8 cellular contexts compared by ENCODE assay signal in the genomic region with DNA sequence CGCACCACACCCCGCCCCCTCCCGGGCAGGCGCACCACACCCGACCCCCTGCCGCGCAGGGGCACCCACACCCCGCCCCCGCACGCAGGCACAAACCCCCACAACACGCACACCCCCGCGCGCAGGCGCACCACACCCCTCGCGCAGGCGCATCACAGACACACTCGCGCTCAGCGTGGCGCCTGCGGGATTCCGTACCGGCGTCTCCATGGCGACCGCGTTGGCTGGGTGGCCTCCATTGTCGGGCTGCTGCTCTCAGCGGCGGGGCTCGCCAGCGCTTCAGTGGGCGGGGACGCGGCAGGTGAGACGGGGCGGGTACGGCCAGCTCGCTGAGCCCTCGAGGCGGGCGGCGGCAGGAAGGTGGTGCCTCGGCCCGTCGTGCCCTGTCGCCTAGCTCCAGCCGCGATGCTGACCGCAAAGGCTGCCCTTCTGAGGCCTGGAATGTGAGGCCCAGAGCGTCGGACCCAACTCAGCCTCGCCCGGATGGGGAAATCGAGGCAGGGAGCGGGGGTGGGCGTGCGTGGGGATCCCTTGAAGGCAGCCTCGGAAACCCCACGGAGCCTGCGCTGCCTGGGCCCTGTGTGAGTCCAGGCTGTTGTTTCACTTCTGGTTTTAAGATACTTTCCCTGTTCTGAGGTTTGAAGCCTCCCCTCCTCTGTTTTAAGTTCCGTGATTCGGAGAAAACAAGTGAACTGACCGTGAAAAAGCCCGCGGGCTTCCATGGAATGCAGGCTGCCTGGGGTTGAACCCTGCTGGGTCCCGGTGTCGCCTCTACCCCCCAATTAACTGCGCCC. TPM values are rescaled to one million over a fixed set of nuclear protein-coding genes. Genes with fewer than 3 reads are reported as not detected.
DNase-seq lines count a peak whose midpoint lies in the region; ATAC-seq and TF ChIP-seq lines count a peak whose summit lies in the region.

A gene (plus strand): TSS at position 238 of the 794 bp plus-strand sequence. CDS start 1,332 bp downstream, outside the sequence.

- H3K4me3 Mint-ChIP-seq in HFFc6, result peak within 1 kb of the TSS; percentile 98
- peak within 1 kb of the TSS; percentile 92 for H3K4me3 Mint-ChIP-seq in activated naive CD4-positive, alpha-beta T cell treated with anti-CD3 and anti-CD28 coated beads for 36 hours

- H3K27me3 ChIP-seq in SJSA1 (replicated peaks) (no peaks in the 10 kb centered on the region), gastroesophageal sphincter (no peaks in the 10 kb centered on the region), neutrophil (no peaks in the 10 kb centered on the region), subcutaneous abdominal adipose tissue (ENCODE audit: control insufficient read depth in 5 of 5, insufficient read depth in 4 of 5, low read length in 5 of 5) (no peaks in the 10 kb centered on the region)

- peaks cover 7% of the 10 kb centered on the region for H3K27me3 Mint-ChIP-seq in HFFc6 (ENCODE audit: insufficient read depth)
- H3K27me3 Mint-ChIP-seq in activated naive CD4-positive, alpha-beta T cell treated with anti-CD3 and anti-CD28 coated beads for 36 hours (ENCODE audit: low read depth), result no peaks in the 10 kb centered on the region

- WGBS in gastroesophageal sphincter (ENCODE audit: low coverage in 1 of 2), 2 donors, result 0 to 8% methylated on average over 3 to 5 of the region's 71 CpGs

- DNase-seq in GM04504 (ENCODE audit: low read depth) (peak; percentile 95), HFFc6 (peak; percentile 95), MV-4-11 (lab: John Stamatoyannopoulos, UW) (peak; percentile 94), SJSA1 (ENCODE audit: low read depth in 1 of 2, low spot score in 2 of 2) (peak; percentile 91 to 98)
- peak; percentile 98 for DNase-seq in activated naive CD4-positive, alpha-beta T cell treated with anti-CD3 and anti-CD28 coated beads for 36 hours

- H3K9me3 ChIP-seq in SJSA1 (replicated peaks), result no peaks in the 10 kb centered on the region
- H3K9me3 ChIP-seq in gastroesophageal sphincter, result no peaks in the 10 kb centered on the region
- H3K9me3 ChIP-seq in neutrophil, result no peaks in the 10 kb centered on the region
- no peaks in the 10 kb centered on the region for H3K9me3 ChIP-seq in subcutaneous abdominal adipose tissue (ENCODE audit: control insufficient read depth in 5 of 5, low read length in 5 of 5)

- H3K4me1 Mint-ChIP-seq in HFFc6 (ENCODE audit: low read depth), result peaks cover 44% of the 10 kb centered on the region
- H3K4me1 Mint-ChIP-seq in activated naive CD4-positive, alpha-beta T cell treated with anti-CD3 and anti-CD28 coated beads for 36 hours (ENCODE audit: low read depth), result peaks cover 63% of the 10 kb centered on the region

- peak; percentile 95 for ATAC-seq in gastroesophageal sphincter

- no peak for TF ChIP-seq EP300 in gastroesophageal sphincter (IDR thresholded peaks at IDR 0.05)

- CTCF ChIA-PET in activated naive CD4-positive, alpha-beta T cell treated with anti-CD3 and anti-CD28 coated beads for 36 hours (lab: Charles Lee), result no interaction called here

- TF ChIP-seq CTCF in HFFc6 (IDR thresholded peaks at IDR 0.05) (no peak), gastroesophageal sphincter (IDR thresholded peaks at IDR 0.05) (peak in 2 of 4 experiments; percentile 5 to 21), neutrophil (IDR thresholded peaks at IDR 0.05) (peak; percentile 37)

- peak in 1 of 2 donors; percentile 11 for TF ChIP-seq POLR2A in gastroesophageal sphincter (IDR thresholded peaks at IDR 0.05)

- H3K27ac ChIP-seq in SJSA1, result peak within 1 kb of the TSS; percentile 87
- H3K27ac ChIP-seq in gastroesophageal sphincter, result peak within 1 kb of the TSS; percentile 68 to 93 (median 84)
- H3K27ac ChIP-seq in neutrophil, result peak within 1 kb of the TSS; percentile 78
- H3K27ac ChIP-seq in subcutaneous abdominal adipose tissue (ENCODE audit: low read depth, low read length), result peak within 1 kb of the TSS; percentile 76

- H3K4me1 ChIP-seq in SJSA1 (replicated peaks), result peaks cover 19% of the 10 kb centered on the region
- H3K4me1 ChIP-seq in gastroesophageal sphincter, result peaks cover 0 to 46% (median 13%) of the 10 kb centered on the region in 3 donors
- peaks cover 53% of the 10 kb centered on the region in 2 experiments for H3K4me1 ChIP-seq in neutrophil (ENCODE audit: control insufficient read depth in 1 of 2, insufficient read depth in 1 of 2, low read depth in 1 of 2, low read length in 1 of 2)
- H3K4me1 ChIP-seq in subcutaneous abdominal adipose tissue (ENCODE audit: control insufficient read depth in 5 of 5, insufficient read depth in 5 of 5, low read length in 5 of 5), result peaks cover 3 to 60% (median 45%) of the 10 kb centered on the region in 5 donors

- H3K27ac Mint-ChIP-seq in HFFc6, result peak within 1 kb of the TSS; percentile 83
- peak within 1 kb of the TSS; percentile 87 for H3K27ac Mint-ChIP-seq in activated naive CD4-positive, alpha-beta T cell treated with anti-CD3 and anti-CD28 coated beads for 36 hours

- H3K36me3 Mint-ChIP-seq in HFFc6 (ENCODE audit: low read depth), result peaks cover 30% of the 10 kb centered on the region
- H3K36me3 Mint-ChIP-seq in activated naive CD4-positive, alpha-beta T cell treated with anti-CD3 and anti-CD28 coated beads for 36 hours (ENCODE audit: low read depth), result peaks cover 29% of the 10 kb centered on the region

- peaks cover 13% of the 10 kb centered on the region for H3K9me3 Mint-ChIP-seq in HFFc6
- peaks cover 4% of the 10 kb centered on the region for H3K9me3 Mint-ChIP-seq in activated naive CD4-positive, alpha-beta T cell treated with anti-CD3 and anti-CD28 coated beads for 36 hours

- H3K9ac ChIP-seq in subcutaneous abdominal adipose tissue (ENCODE audit: low read length in 5 of 5), result peak within 1 kb of the TSS; percentile 68 to 87 (median 83)

- intact Hi-C loops in activated naive CD4-positive, alpha-beta T cell treated with anti-CD3 and anti-CD28 coated beads for 36 hours (cut with micrococcal nuclease), result loop anchor here (1.0 to 10.0 kb wide), 7 partner anchors 24 to 431 kb away; a partner anchor contains a TSS

- peaks cover 32% of the 10 kb centered on the region for H3K36me3 ChIP-seq in SJSA1
- peaks cover 0 to 13% of the 10 kb centered on the region in 2 donors for H3K36me3 ChIP-seq in gastroesophageal sphincter
- H3K36me3 ChIP-seq in neutrophil, result no peaks in the 10 kb centered on the region
- H3K36me3 ChIP-seq in subcutaneous abdominal adipose tissue (ENCODE audit: control insufficient read depth in 5 of 5, insufficient read depth in 5 of 5, low read length in 5 of 5), result no peaks in the 10 kb centered on the region

- H3K4me3 ChIP-seq in SJSA1 (peak within 1 kb of the TSS; percentile 94), gastroesophageal sphincter (peak within 1 kb of the TSS; percentile 85 to 87), neutrophil (ENCODE audit: low read depth in 1 of 2, low read length in 1 of 2) (peak within 1 kb of the TSS; percentile 62 to 92), subcutaneous abdominal adipose tissue (ENCODE audit: low read depth in 1 of 5, low read length in 5 of 5) (peak within 1 kb of the TSS; percentile 84 to 98 (median 90))

RNA-seq across cellular contexts. Expression of the gene that starts here (rescaled TPM):
- 1 to 10 TPM; 4.7 to 6.7 (median 6.0) TPM for total RNA-seq in HFFc6 (2021; fragmentation: NEBNext Ultra II Directional; extraction: Animal tissue kit (Norgen Biotek cat#: 25700))
- 3.7 and 3.8 TPM in 2 replicates for total RNA-seq in SJSA1 (2014; rRNA removed; shearing (Covaris generic))
- 1 to 10 TPM; 1.5 to 1.9 TPM for total RNA-seq in activated naive CD4-positive, alpha-beta T cell treated with anti-CD3 and anti-CD28 coated beads for 36 hours
- 1 to 10 TPM; 3.1 to 5.8 (median 4.4) TPM for total RNA-seq in gastroesophageal sphincter

Comparison
In these comparisons a context has a peak if more than half of its experiments do, and no peak if none do; other contexts are left out.
1. Peak in every context shown above with its lines: DNase-seq, ATAC-seq, H3K4me3 ChIP-seq and H3K27ac ChIP-seq.